31 cellular contexts compared by ENCODE assay signal in genomic region chr17:45336390-45337182, GRCh38. TPM values are rescaled to one million over a fixed set of nuclear protein-coding genes. Genes with fewer than 3 reads are reported as not detected.
DNase-seq lines count a peak whose midpoint lies in the region; ATAC-seq and TF ChIP-seq lines count a peak whose summit lies in the region.
"Had no signal": no experiment of that assay in that cellular context is flagged by ENCODE, and none has a peak within 500 bp of the region (broad histone marks: within the 10 kb centered on the region; RNA-seq: fewer than 3 reads in every experiment).

No MANE protein-coding gene starts in this region.

- no peaks in the 10 kb centered on the region for H3K27me3 ChIP-seq in heart left ventricle
- H3K27me3 ChIP-seq in parathyroid adenoma (ENCODE audit: control insufficient read depth, insufficient read depth, low read length), result no peaks in the 10 kb centered on the region
- H3K27me3 ChIP-seq: BE2C, neutrophil had no signal

- no peak overlapping the region for H3K4me3 Mint-ChIP-seq in dendritic cell treated with granulocyte-macrophage colony-stimulating factor and Interleukin-4, amounts not matched to agents 40 ng/mL and 50 ng/mL, for 4 days
- H3K4me3 Mint-ChIP-seq: activated CD4-positive, alpha-beta memory T cell treated with anti-CD3 and anti-CD28 coated beads for 36 hours; activated naive CD8-positive, alpha-beta T cell treated with anti-CD3 and anti-CD28 coated beads for 36 hours; CD8-positive, alpha-beta T cell; immature natural killer cell; stimulated activated effector memory CD8-positive, alpha-beta T cell treated with anti-CD3 and anti-CD28 coated beads, Interleukin-12 subunit alpha, Interleukin-12 subunit beta, amount 100 ng/mL, for 72 hours; T-helper 1 cell treated with Interleukin-12 subunit alpha and Interleukin-12 subunit beta and Interleukin-4 antibody, amounts not matched to agents 30 μg/mL and 1 μg/mL, for 36 hours had no signal

- in situ Hi-C loops in ACHN (cut with HindIII; ENCODE audit: low pct_ligation_motif_present, low pct_unique_long_range_greater_than_20kb, low sequenced_read_pairs), result no loop called here

- peak overlapping the region; percentile 81 for H2AFZ ChIP-seq in parathyroid adenoma
- H2AFZ ChIP-seq: GM23248 had no signal

- no peaks in the 10 kb centered on the region for H3K36me3 Mint-ChIP-seq in dendritic cell treated with granulocyte-macrophage colony-stimulating factor and Interleukin-4, amounts not matched to agents 40 ng/mL and 50 ng/mL, for 4 days (ENCODE audit: low read depth)
- H3K36me3 Mint-ChIP-seq: activated CD4-positive, alpha-beta memory T cell treated with anti-CD3 and anti-CD28 coated beads for 36 hours; activated naive CD8-positive, alpha-beta T cell treated with anti-CD3 and anti-CD28 coated beads for 36 hours; CD8-positive, alpha-beta T cell; immature natural killer cell; stimulated activated effector memory CD8-positive, alpha-beta T cell treated with anti-CD3 and anti-CD28 coated beads, Interleukin-12 subunit alpha, Interleukin-12 subunit beta, amount 100 ng/mL, for 72 hours had no signal

- H3K9me3 ChIP-seq in heart left ventricle (no peaks in the 10 kb centered on the region), parathyroid adenoma (ENCODE audit: control insufficient read depth, low read length) (no peaks in the 10 kb centered on the region)
- H3K9me3 ChIP-seq: BE2C, neutrophil, psoas muscle had no signal

- H3K4me1 Mint-ChIP-seq in dendritic cell treated with granulocyte-macrophage colony-stimulating factor and Interleukin-4, amounts not matched to agents 40 ng/mL and 50 ng/mL, for 4 days (ENCODE audit: low read depth), result peaks cover 76% of the 10 kb centered on the region
- H3K4me1 Mint-ChIP-seq: immature natural killer cell had no signal

- intact Hi-C loops in cardiac septum (cut with DNase I), result no loop called here
- intact Hi-C loops in heart left ventricle (cut with DNase I), result no loop called here
- intact Hi-C loops in dendritic cell treated with granulocyte-macrophage colony-stimulating factor and Interleukin-4, amounts not matched to agents 40 ng/mL and 50 ng/mL, for 4 days (cut with micrococcal nuclease), result no loop called here

- WGBS in heart left ventricle, 4 donors, result 85 to 89% (median 87%) methylated on average over 9 of the region's 9 CpGs

- peak overlapping the region; percentile 56 for H3K27ac Mint-ChIP-seq in dendritic cell treated with granulocyte-macrophage colony-stimulating factor and Interleukin-4, amounts not matched to agents 40 ng/mL and 50 ng/mL, for 4 days
- H3K27ac Mint-ChIP-seq: activated CD4-positive, alpha-beta memory T cell treated with anti-CD3 and anti-CD28 coated beads for 36 hours; activated naive CD8-positive, alpha-beta T cell treated with anti-CD3 and anti-CD28 coated beads for 36 hours; activated T-helper 2 cell treated with anti-CD3 and anti-CD28 coated beads, Interferon-gamma antibody, Interleukin-2, Interleukin-4, amounts not matched to agents 10 μg/mL and 5 μg/mL and 100 μg/mL, durations not matched to agents 14 hours and 24 hours and 36 hours; CD8-positive, alpha-beta T cell; immature natural killer cell; stimulated activated effector memory CD8-positive, alpha-beta T cell treated with anti-CD3 and anti-CD28 coated beads, Interleukin-12 subunit alpha, Interleukin-12 subunit beta, amount 100 ng/mL, for 72 hours; T-helper 1 cell treated with Interleukin-12 subunit alpha and Interleukin-12 subunit beta and Interleukin-4 antibody, amounts not matched to agents 30 μg/mL and 1 μg/mL, for 36 hours had no signal

- no peak for TF ChIP-seq CTCF in heart left ventricle (IDR thresholded peaks at IDR 0.05)
- no peak for TF ChIP-seq CTCF in parathyroid adenoma (IDR thresholded peaks at IDR 0.05)

- H3K9me3 Mint-ChIP-seq in dendritic cell treated with granulocyte-macrophage colony-stimulating factor and Interleukin-4, amounts not matched to agents 40 ng/mL and 50 ng/mL, for 4 days, result no peaks in the 10 kb centered on the region
- H3K9me3 Mint-ChIP-seq: activated CD4-positive, alpha-beta memory T cell treated with anti-CD3 and anti-CD28 coated beads for 36 hours; activated naive CD8-positive, alpha-beta T cell treated with anti-CD3 and anti-CD28 coated beads for 36 hours; activated T-helper 2 cell treated with anti-CD3 and anti-CD28 coated beads, Interferon-gamma antibody, Interleukin-2, Interleukin-4, amounts not matched to agents 10 μg/mL and 5 μg/mL and 100 μg/mL, durations not matched to agents 14 hours and 24 hours and 36 hours; CD8-positive, alpha-beta T cell; immature natural killer cell; stimulated activated effector memory CD8-positive, alpha-beta T cell treated with anti-CD3 and anti-CD28 coated beads, Interleukin-12 subunit alpha, Interleukin-12 subunit beta, amount 100 ng/mL, for 72 hours; T-helper 1 cell treated with Interleukin-12 subunit alpha and Interleukin-12 subunit beta and Interleukin-4 antibody, amounts not matched to agents 30 μg/mL and 1 μg/mL, for 36 hours had no signal

- H3K9ac ChIP-seq in parathyroid adenoma, result no peak overlapping the region
- H3K9ac ChIP-seq: GM23248 had no signal

- no peak overlapping the region for H3K4me3 ChIP-seq in heart left ventricle
- H3K4me3 ChIP-seq in parathyroid adenoma (ENCODE audit: low read depth, low read length), result no peak overlapping the region
- H3K4me3 ChIP-seq: GM23248, psoas muscle had no signal

- H3K4me1 ChIP-seq in heart left ventricle, result peaks cover 0 to 43% (median 23%) of the 10 kb centered on the region in 12 donors
- H3K4me1 ChIP-seq in parathyroid adenoma, result peaks cover 20% of the 10 kb centered on the region
- H3K4me1 ChIP-seq: BE2C, psoas muscle had no signal

- H3K27me3 Mint-ChIP-seq in dendritic cell treated with granulocyte-macrophage colony-stimulating factor and Interleukin-4, amounts not matched to agents 40 ng/mL and 50 ng/mL, for 4 days, result peaks cover 5% of the 10 kb centered on the region
- H3K27me3 Mint-ChIP-seq: activated CD4-positive, alpha-beta memory T cell treated with anti-CD3 and anti-CD28 coated beads for 36 hours; activated naive CD8-positive, alpha-beta T cell treated with anti-CD3 and anti-CD28 coated beads for 36 hours had no signal

- H3K4me2 ChIP-seq in parathyroid adenoma (ENCODE audit: low read length), result no peak overlapping the region

- H3K27ac ChIP-seq in heart left ventricle (no peak overlapping the region), parathyroid adenoma (peak overlapping the region; percentile 84)
- H3K27ac ChIP-seq: epithelial cell of prostate, GM23248, neutrophil, psoas muscle had no signal

- DNase-seq in cardiac septum (ENCODE audit: low spot score), result peak; percentile 10
- no peak for DNase-seq in heart left ventricle
- DNase-seq in NCI-H524 (lab: John Stamatoyannopoulos, UW), result no peak
- no peak for DNase-seq in amygdala (lab: John Stamatoyannopoulos, UW)
- no peak for DNase-seq in ACHN
- DNase-seq: activated CD4-positive, alpha-beta memory T cell treated with anti-CD3 and anti-CD28 coated beads for 36 hours; activated CD4-positive, alpha-beta T cell treated with anti-CD3 and anti-CD28 coated beads for 1 hour; activated naive CD8-positive, alpha-beta T cell treated with anti-CD3 and anti-CD28 coated beads for 36 hours; aorta; BE2C; CD8-positive, alpha-beta T cell; effector memory CD4-positive, alpha-beta T cell; GM23248; immature natural killer cell; mesendoderm; NCI-H1092; NCI-H1694; NCI-H2171; NCI-H510A treated with DMSO at 0.1 percent for 48 hours; psoas muscle; Right ventricle myocardium superior; stimulated activated CD4-positive, alpha-beta T cell treated with anti-CD3 and anti-CD28 coated beads, Interleukin-15, amount 100 ng/mL, for 24 hours; substantia nigra had no signal

- H3K36me3 ChIP-seq in heart left ventricle, result no peaks in the 10 kb centered on the region
- no peaks in the 10 kb centered on the region for H3K36me3 ChIP-seq in parathyroid adenoma (ENCODE audit: control insufficient read depth, insufficient read depth, low read length)
- H3K36me3 ChIP-seq: BE2C, neutrophil had no signal

- H3K79me2 ChIP-seq in parathyroid adenoma, result no peaks in the 10 kb centered on the region

- TF ChIP-seq POLR2A in heart left ventricle (IDR thresholded peaks at IDR 0.05), result no peak

- no peak for ATAC-seq in heart left ventricle
- ATAC-seq: CD8-positive, alpha-beta T cell; psoas muscle; SK-N-SH treated with all-trans-retinoic acid at 6 μM for 48 hours; stimulated activated effector memory CD8-positive, alpha-beta T cell treated with anti-CD3 and anti-CD28 coated beads, Interleukin-12 subunit alpha, Interleukin-12 subunit beta, amount 100 ng/mL, for 72 hours had no signal

RNA-seq across cellular contexts. Expression of gene MAP3K14, which starts 19.8 kb away (rescaled TPM):
- total RNA-seq in cardiac septum (14.6 TPM), heart left ventricle (10 to 100 TPM in 8 of 9 donors, 1 to 10 TPM in 1; 9.9 to 21.9 (median 12.7) TPM)
- 10 to 100 TPM in 1 of 2 donors, 1 to 10 TPM in 1; 9.0 to 11.2 TPM for polyA plus RNA-seq in heart left ventricle
